ENCODE assay signal across 18 cellular contexts in the genomic region with DNA sequence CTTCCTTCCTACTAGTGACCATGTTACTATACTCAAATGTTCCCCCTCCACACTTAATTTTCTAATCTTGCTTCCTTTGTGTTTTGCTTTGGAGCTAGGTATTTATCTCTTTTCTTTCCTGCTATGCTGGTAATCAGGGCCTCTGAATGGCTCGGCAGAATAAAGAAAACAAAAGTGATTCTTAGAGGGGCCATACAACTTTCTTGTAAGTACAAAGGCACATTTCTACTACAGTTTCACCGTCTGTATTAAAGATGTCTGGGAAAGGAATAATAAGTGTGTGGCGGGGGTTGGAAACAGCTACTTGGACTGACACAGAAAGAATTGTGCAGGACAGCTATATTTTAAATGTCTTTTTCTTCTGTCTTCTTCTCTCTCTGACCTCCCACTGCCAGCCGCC. TPM values are rescaled to one million over a fixed set of nuclear protein-coding genes. Genes with fewer than 3 reads are reported as not detected.
"Had no signal": no experiment of that assay in that cellular context is flagged by ENCODE, and none has a peak within 500 bp of the region (broad histone marks: within the 10 kb centered on the region; RNA-seq: fewer than 3 reads in every experiment).

No MANE protein-coding gene starts in this region.

- H3K4me3 Mint-ChIP-seq: activated CD4-positive, alpha-beta memory T cell treated with anti-CD3 and anti-CD28 coated beads for 36 hours; activated naive CD4-positive, alpha-beta T cell treated with anti-CD3 and anti-CD28 coated beads for 36 hours; activated T-cell treated with anti-CD3 and anti-CD28 coated beads, Interleukin-2, amount 50 U/mL, for 72 hours; natural killer cell; stimulated activated naive B cell treated with anti-CD40 and anti-IgM and Interleukin-4, amounts not matched to agents 10 μg/mL and 1 μg/mL and 100 μg/mL, for 72 hours; T-helper 1 cell treated with Interleukin-12 subunit alpha and Interleukin-12 subunit beta and Interleukin-4 antibody, amounts not matched to agents 30 μg/mL and 1 μg/mL, for 36 hours had no signal

- H3K36me3 ChIP-seq: vagina had no signal

- H3K4me1 ChIP-seq: vagina had no signal

- ATAC-seq: activated T-cell treated with anti-CD3 and anti-CD28 coated beads, Interleukin-2, amount 50 U/mL, for 72 hours; natural killer cell; stimulated activated naive B cell treated with anti-CD40 and anti-IgM and Interleukin-4, amounts not matched to agents 10 μg/mL and 1 μg/mL and 100 μg/mL, for 72 hours had no signal

- H3K9me3 ChIP-seq: vagina had no signal

- H3K27me3 Mint-ChIP-seq: activated CD4-positive, alpha-beta memory T cell treated with anti-CD3 and anti-CD28 coated beads for 36 hours had no signal

- H3K27me3 ChIP-seq: vagina had no signal

- H3K9me3 Mint-ChIP-seq: activated CD4-positive, alpha-beta memory T cell treated with anti-CD3 and anti-CD28 coated beads for 36 hours; activated naive CD4-positive, alpha-beta T cell treated with anti-CD3 and anti-CD28 coated beads for 36 hours; activated T-cell treated with anti-CD3 and anti-CD28 coated beads, Interleukin-2, amount 50 U/mL, for 72 hours; natural killer cell; stimulated activated naive B cell treated with anti-CD40 and anti-IgM and Interleukin-4, amounts not matched to agents 10 μg/mL and 1 μg/mL and 100 μg/mL, for 72 hours; T-helper 1 cell treated with Interleukin-12 subunit alpha and Interleukin-12 subunit beta and Interleukin-4 antibody, amounts not matched to agents 30 μg/mL and 1 μg/mL, for 36 hours had no signal

- H3K27ac Mint-ChIP-seq: activated CD4-positive, alpha-beta memory T cell treated with anti-CD3 and anti-CD28 coated beads for 36 hours; activated naive CD4-positive, alpha-beta T cell treated with anti-CD3 and anti-CD28 coated beads for 36 hours; activated T-cell treated with anti-CD3 and anti-CD28 coated beads, Interleukin-2, amount 50 U/mL, for 72 hours; natural killer cell; stimulated activated naive B cell treated with anti-CD40 and anti-IgM and Interleukin-4, amounts not matched to agents 10 μg/mL and 1 μg/mL and 100 μg/mL, for 72 hours; T-helper 1 cell treated with Interleukin-12 subunit alpha and Interleukin-12 subunit beta and Interleukin-4 antibody, amounts not matched to agents 30 μg/mL and 1 μg/mL, for 36 hours had no signal

- H3K4me1 Mint-ChIP-seq: natural killer cell; stimulated activated naive B cell treated with anti-CD40 and anti-IgM and Interleukin-4, amounts not matched to agents 10 μg/mL and 1 μg/mL and 100 μg/mL, for 72 hours had no signal

- H3K27ac ChIP-seq: vagina had no signal

- H3K36me3 Mint-ChIP-seq: activated CD4-positive, alpha-beta memory T cell treated with anti-CD3 and anti-CD28 coated beads for 36 hours; natural killer cell; stimulated activated naive B cell treated with anti-CD40 and anti-IgM and Interleukin-4, amounts not matched to agents 10 μg/mL and 1 μg/mL and 100 μg/mL, for 72 hours had no signal

- DNase-seq: activated CD4-positive, alpha-beta memory T cell treated with anti-CD3 and anti-CD28 coated beads for 36 hours; activated CD4-positive, alpha-beta T cell treated with anti-CD3 and anti-CD28 coated beads for 48 hours; activated effector memory CD4-positive, alpha-beta T cell treated with Interleukin-2 at 50 U/mL for 16 hours; activated naive CD4-positive, alpha-beta T cell treated with anti-CD3 and anti-CD28 coated beads for 36 hours; activated T-cell treated with anti-CD3 and anti-CD28 coated beads, Interleukin-2, amount 50 U/mL, for 72 hours; amygdala; cortex of kidney; erythroblast; foreskin melanocyte; natural killer cell; posterior cingulate gyrus; stimulated activated CD4-positive, alpha-beta T cell treated with anti-CD3 and anti-CD28 coated beads, Interleukin-2, amount 100 ng/mL, for 48 hours; stimulated activated CD8-positive, alpha-beta memory T cell treated with anti-CD3 and anti-CD28 coated beads, Interleukin-4, amount 100 ng/mL, for 48 hours; stimulated activated naive B cell treated with anti-CD40 and anti-IgM and Interleukin-4, amounts not matched to agents 10 μg/mL and 1 μg/mL and 100 μg/mL, for 72 hours; T1000; trophoblast cell had no signal

- H3K4me3 ChIP-seq: vagina had no signal

RNA-seq across cellular contexts. Expression of gene GPC3, which starts 50.3 kb away (rescaled TPM):
- total RNA-seq: natural killer cell had no signal
